In the genomic region with DNA sequence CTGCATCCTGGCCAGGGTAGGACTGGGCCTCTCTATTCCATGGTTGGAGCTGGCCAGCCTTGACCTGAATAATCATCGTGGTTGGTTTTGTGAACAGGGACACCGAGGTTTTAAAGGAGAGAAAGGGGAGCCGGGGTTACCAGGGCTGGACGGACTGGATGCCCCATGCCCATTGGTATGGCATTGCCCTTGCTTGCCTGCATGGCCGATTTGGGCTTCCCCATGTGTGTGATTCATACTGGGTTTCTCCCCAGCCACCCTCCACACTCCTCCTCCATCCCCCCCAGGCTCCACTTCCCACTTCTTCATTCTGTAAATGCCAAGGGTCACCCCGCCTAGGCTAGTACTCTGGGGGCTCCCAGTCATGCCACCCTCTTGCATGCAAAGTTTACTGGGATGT, we compare ENCODE assay signal across 31 cellular contexts.
A peak's percentile ranks its signal among the peaks of the same experiment; 100 is the strongest.
DNase-seq lines count a peak whose midpoint lies in the region; ATAC-seq and TF ChIP-seq lines count a peak whose summit lies in the region.
"Had no signal": no experiment of that assay in that cellular context is flagged by ENCODE, and none has a peak within 500 bp of the region (broad histone marks: within the 10 kb centered on the region; RNA-seq: fewer than 3 reads in every experiment).

No MANE protein-coding gene starts in this region.

- H3K9me3 ChIP-seq in OCI-LY7 (ENCODE audit: low read length) (no peaks in the 10 kb centered on the region), upper lobe of right lung (no peaks in the 10 kb centered on the region)
- H3K9me3 ChIP-seq: A549, BE2C, Caco-2, esophagus squamous epithelium, gastrocnemius medialis, left ventricle myocardium inferior, pancreas, right atrium auricular region, upper lobe of left lung had no signal

- H3K27me3 Mint-ChIP-seq in activated CD8-positive, alpha-beta T cell treated with anti-CD3 and anti-CD28 coated beads for 36 hours: peaks cover 2% of the 10 kb centered on the region

- no peaks in the 10 kb centered on the region for H3K36me3 Mint-ChIP-seq in activated CD8-positive, alpha-beta T cell treated with anti-CD3 and anti-CD28 coated beads for 36 hours (ENCODE audit: low read depth)
- H3K36me3 Mint-ChIP-seq: mesothelial cell of epicardium had no signal

- BruUV-seq in OCI-LY7 (replicated peaks; lab: Mats Ljungman, UMichigan): no TSS peak

- H3K27me3 ChIP-seq in foreskin keratinocyte (peaks cover 9% of the 10 kb centered on the region), upper lobe of right lung (no peaks in the 10 kb centered on the region)
- H3K27me3 ChIP-seq: BE2C, esophagus squamous epithelium, gastrocnemius medialis, pancreas, right atrium auricular region, upper lobe of left lung had no signal

- ATAC-seq in Right ventricle myocardium inferior (no peak), foreskin keratinocyte (peak; percentile 14), upper lobe of right lung (peak; percentile 50), HG03097 (IDR thresholded peaks at IDR 0.05; ENCODE audit: low FRiP score, unreplicated experiment) (no peak)
- no peak for ATAC-seq in activated CD8-positive, alpha-beta T cell treated with anti-CD3 and anti-CD28 coated beads for 36 hours
- ATAC-seq: A549; effector memory CD8-positive, alpha-beta T cell; gastrocnemius medialis had no signal

- no peaks in the 10 kb centered on the region for H4K20me1 ChIP-seq in OCI-LY7 (ENCODE audit: insufficient read depth, low read length)

- H3K4me3 ChIP-seq in OCI-LY7 (ENCODE audit: low read depth, low read length, poor library complexity, severe bottlenecking): no peak overlapping the region
- H3K4me3 ChIP-seq in upper lobe of right lung: no peak overlapping the region
- H3K4me3 ChIP-seq: A549, esophagus squamous epithelium, gastrocnemius medialis, left ventricle myocardium inferior, pancreas, right atrium auricular region, upper lobe of left lung had no signal

- H3K4me3 Mint-ChIP-seq in activated CD8-positive, alpha-beta T cell treated with anti-CD3 and anti-CD28 coated beads for 36 hours: no peak overlapping the region
- H3K4me3 Mint-ChIP-seq: effector memory CD8-positive, alpha-beta T cell; mesothelial cell of epicardium; nephron had no signal

- H2AFZ ChIP-seq in OCI-LY7 (ENCODE audit: low read length): no peak overlapping the region

- H3K27ac ChIP-seq in OCI-LY7 (ENCODE audit: low read depth, low read length, poor library complexity, severe bottlenecking) (no peak overlapping the region), foreskin keratinocyte (no peak overlapping the region), upper lobe of right lung (no peak overlapping the region)
- H3K27ac ChIP-seq: A549, esophagus squamous epithelium, gastrocnemius medialis, left ventricle myocardium inferior, pancreas, right atrium auricular region, upper lobe of left lung had no signal

- CTCF ChIA-PET in OCI-LY7 (lab: Charles Lee; ENCODE audit: unreplicated experiment): no interaction called here
- CTCF ChIA-PET in activated CD8-positive, alpha-beta T cell treated with anti-CD3 and anti-CD28 coated beads for 36 hours (lab: Charles Lee): no interaction called here

- TF ChIP-seq CTCF in OCI-LY7 (conservative IDR thresholded peaks at IDR 0.05; ENCODE audit: low read length) (no peak), foreskin keratinocyte (conservative IDR thresholded peaks at IDR 0.05) (no peak), upper lobe of right lung (IDR thresholded peaks at IDR 0.05) (no peak)
- TF ChIP-seq CTCF in activated CD8-positive, alpha-beta T cell treated with anti-CD3 and anti-CD28 coated beads for 36 hours (IDR thresholded peaks at IDR 0.05): no peak

- H3K4me1 ChIP-seq in OCI-LY7 (ENCODE audit: insufficient read depth, low read length, poor library complexity, severe bottlenecking) (peaks cover 29% of the 10 kb centered on the region), foreskin keratinocyte (no peaks in the 10 kb centered on the region), upper lobe of right lung (no peaks in the 10 kb centered on the region)
- H3K4me1 ChIP-seq: A549, BE2C, Caco-2, gastrocnemius medialis, left ventricle myocardium inferior, pancreas, right atrium auricular region, upper lobe of left lung had no signal

- no peaks in the 10 kb centered on the region for H3K9me3 Mint-ChIP-seq in activated CD8-positive, alpha-beta T cell treated with anti-CD3 and anti-CD28 coated beads for 36 hours
- H3K9me3 Mint-ChIP-seq: effector memory CD8-positive, alpha-beta T cell; mesothelial cell of epicardium; nephron had no signal

- no peak overlapping the region for H3K27ac Mint-ChIP-seq in activated CD8-positive, alpha-beta T cell treated with anti-CD3 and anti-CD28 coated beads for 36 hours
- H3K27ac Mint-ChIP-seq: effector memory CD8-positive, alpha-beta T cell had no signal

- DNase-seq in cardiac septum (ENCODE audit: low spot score) (peak; percentile 44), Right ventricle myocardium inferior (ENCODE audit: missing footprints) (no peak), OCI-LY7 (ENCODE audit: low spot score) (no peak), foreskin keratinocyte (peak in 1 of 2 donors; percentile 4), upper lobe of right lung (peak; percentile 52), hippocampal formation (lab: John Stamatoyannopoulos, UW) (no peak)
- DNase-seq in activated CD8-positive, alpha-beta T cell treated with anti-CD3 and anti-CD28 coated beads for 36 hours: no peak
- DNase-seq: activated CD8-positive, alpha-beta memory T cell treated with anti-CD3 and anti-CD28 coated beads for 24 hours; activated gamma-delta T cell treated with Interleukin-2 at 50 U/mL for 16 hours; activated T-cell treated with anti-CD3 and anti-CD28 coated beads, Interleukin-2, amount 50 U/mL, for 1 hour; BE2C; DND-41; effector memory CD8-positive, alpha-beta T cell; esophagus squamous epithelium; gastrocnemius medialis; left ventricle myocardium inferior; NCI-H1436; NCI-H2107; NCI-H446; NCI-H82; pancreas; SHP77 treated with DMSO at 0.1 percent for 48 hours; stimulated activated CD4-positive, alpha-beta T cell treated with anti-CD3 and anti-CD28 coated beads, Interleukin-12 subunit alpha, Interleukin-12 subunit beta, amount 100 ng/mL, for 4 hours; SW 1271; upper lobe of left lung had no signal

- POLR2A ChIA-PET in OCI-LY7 (lab: Charles Lee): interaction anchor here (0.7 kb wide), 1 partner anchor 15 kb away, joined by 3 read pairs; no protein-coding TSS in a partner anchor
- POLR2A ChIA-PET in activated CD8-positive, alpha-beta T cell treated with anti-CD3 and anti-CD28 coated beads for 36 hours (lab: Charles Lee): no interaction called here

- intact Hi-C loops in cardiac septum (cut with DNase I) (no loop called here), Right ventricle myocardium inferior (cut with DNase I) (no loop called here), OCI-LY7 (cut with micrococcal nuclease; ENCODE audit: unreplicated experiment) (loop anchor here (10.0 kb wide), 1 partner anchor 309 kb away; no protein-coding TSS in a partner anchor), upper lobe of right lung (cut with DNase I) (no loop called here)
- intact Hi-C loops in activated CD8-positive, alpha-beta T cell treated with anti-CD3 and anti-CD28 coated beads for 36 hours (cut with micrococcal nuclease): no loop called here

- H3K79me2 ChIP-seq in OCI-LY7 (ENCODE audit: insufficient read depth, low read depth, low read length): no peaks in the 10 kb centered on the region

- no peaks in the 10 kb centered on the region for H3K4me1 Mint-ChIP-seq in activated CD8-positive, alpha-beta T cell treated with anti-CD3 and anti-CD28 coated beads for 36 hours (ENCODE audit: low read depth)

- no peaks in the 10 kb centered on the region for H3K9me2 ChIP-seq in OCI-LY7 (ENCODE audit: insufficient read depth, low read length)

- H3K36me3 ChIP-seq in OCI-LY7 (ENCODE audit: insufficient read depth, low read length) (no peaks in the 10 kb centered on the region), upper lobe of right lung (no peaks in the 10 kb centered on the region)
- H3K36me3 ChIP-seq: BE2C, esophagus squamous epithelium, gastrocnemius medialis, left ventricle myocardium inferior, pancreas, right atrium auricular region, upper lobe of left lung had no signal

- H3K4me2 ChIP-seq in OCI-LY7 (ENCODE audit: low read length): peak overlapping the region; percentile 50; the same call in 1 of the 2 replicates
- H3K4me2 ChIP-seq: A549 had no signal

Comparison
In these comparisons a context has a peak if more than half of its experiments do, and no peak if none do; other contexts are left out.
1. DNase-seq: peak in cardiac septum (single experiment) and upper lobe of right lung (single experiment); none in Right ventricle myocardium inferior (single experiment), OCI-LY7 (single experiment), activated CD8-positive, alpha-beta T cell treated with anti-CD3 and anti-CD28 coated beads for 36 hours (single experiment) and hippocampal formation (0 of 2).
2. ATAC-seq: peak in foreskin keratinocyte (single experiment) and upper lobe of right lung (single experiment); none in Right ventricle myocardium inferior (single experiment), HG03097 (single experiment) and activated CD8-positive, alpha-beta T cell treated with anti-CD3 and anti-CD28 coated beads for 36 hours (single experiment).